ENCODE assay signal across 30 cellular contexts in the genomic region with DNA sequence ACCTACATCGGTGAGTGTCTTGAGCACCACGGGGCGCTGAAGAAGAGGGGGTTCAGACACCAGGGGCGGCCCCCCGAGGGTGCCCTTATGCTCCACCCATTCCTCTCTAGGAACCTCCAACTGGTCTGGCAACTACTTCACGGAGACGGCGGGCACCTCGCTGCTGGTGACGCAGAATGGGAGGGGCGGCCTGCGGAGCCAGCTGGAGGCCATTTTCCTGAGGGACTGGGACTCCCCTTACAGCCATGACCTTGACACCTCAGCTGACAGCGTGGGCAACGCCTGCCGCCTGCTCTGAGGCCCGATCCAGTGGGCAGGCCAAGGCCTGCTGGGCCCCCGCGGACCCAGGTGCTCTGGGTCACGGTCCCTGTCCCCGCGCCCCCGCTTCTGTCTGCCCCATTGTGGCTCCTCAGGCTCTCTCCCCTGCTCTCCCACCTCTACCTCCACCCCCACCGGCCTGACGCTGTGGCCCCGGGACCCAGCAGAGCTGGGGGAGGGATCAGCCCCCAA. TPM values are rescaled to one million over a fixed set of nuclear protein-coding genes. Genes with fewer than 3 reads are reported as not detected.
"Had no signal": no experiment of that assay in that cellular context is flagged by ENCODE, and none has a peak within 500 bp of the region (broad histone marks: within the 10 kb centered on the region; RNA-seq: fewer than 3 reads in every experiment).

No MANE protein-coding gene starts in this region.

- ATAC-seq: activated CD4-positive, alpha-beta T cell treated with anti-CD3 and anti-CD28 coated beads for 36 hours; activated T-helper 17 cell treated with anti-CD3 and anti-CD28 coated beads, Interleukin-2, amount 50 U/mL, for 72 hours; effector memory CD8-positive, alpha-beta T cell; gastroesophageal sphincter; heart right ventricle; lower lobe of right lung; stimulated activated naive B cell treated with anti-CD40 and anti-IgM and Interleukin-4, amounts not matched to agents 10 μg/mL and 1 μg/mL and 100 μg/mL, for 72 hours; WTC11 had no signal

- H3K9me3 ChIP-seq: adrenal gland, ascending aorta, gastroesophageal sphincter, heart right ventricle, lower lobe of right lung, sigmoid colon, transverse colon had no signal

- H3K36me3 ChIP-seq: neural progenitor cell had no signal

- H3K9ac ChIP-seq: neural progenitor cell had no signal

- FAIRE-seq: colon, urothelium cell line had no signal

- H3K4me2 ChIP-seq: neural progenitor cell, smooth muscle cell had no signal

- H3K27ac ChIP-seq: adrenal gland, ascending aorta, gastroesophageal sphincter, heart right ventricle, lower lobe of right lung, neural progenitor cell, sigmoid colon, transverse colon had no signal

- H3K4me3 ChIP-seq: adrenal gland, ascending aorta, gastroesophageal sphincter, heart right ventricle, lower lobe of right lung, neural progenitor cell, sigmoid colon, smooth muscle cell, transverse colon had no signal

- H3K4me1 ChIP-seq: adrenal gland, ascending aorta, gastroesophageal sphincter, heart right ventricle, lower lobe of right lung, neural progenitor cell, sigmoid colon, transverse colon had no signal

- H2AFZ ChIP-seq: neural progenitor cell had no signal

- DNase-seq: activated CD4-positive, alpha-beta T cell treated with anti-CD3 and anti-CD28 coated beads for 36 hours; activated CD4-positive, alpha-beta T cell treated with anti-CD3 and anti-CD28 coated beads, Interleukin-2, amount 50 U/mL, for 4 hours; activated CD8-positive, alpha-beta memory T cell treated with anti-CD3 and anti-CD28 coated beads for 24 hours; activated CD8-positive, alpha-beta memory T cell treated with anti-CD3 and anti-CD28 coated beads, Interleukin-2, amount 50 U/mL, for 4 hours; activated T-cell treated with anti-CD3 and anti-CD28 coated beads, Interleukin-2, amount 50 U/mL, for 24 hours; effector memory CD8-positive, alpha-beta T cell; heart right ventricle; lower lobe of right lung; naive B cell; retina; sigmoid colon; stimulated activated CD4-positive, alpha-beta T cell treated with anti-CD3 and anti-CD28 coated beads, Interleukin-15, amount 100 ng/mL, for 24 hours; stimulated activated CD4-positive, alpha-beta T cell treated with anti-CD3 and anti-CD28 coated beads, Interleukin-2, amount 100 ng/mL, for 48 hours; stimulated activated CD8-positive, alpha-beta memory T cell treated with anti-CD3 and anti-CD28 coated beads, Interleukin-4, amount 100 ng/mL, for 48 hours; stimulated activated naive B cell treated with anti-CD40 and anti-IgM and Interleukin-4, amounts not matched to agents 10 μg/mL and 1 μg/mL and 100 μg/mL, for 72 hours; T-helper 9 cell; transverse colon had no signal

- H3K27me3 ChIP-seq: adrenal gland, ascending aorta, gastroesophageal sphincter, heart right ventricle, neural progenitor cell, sigmoid colon, transverse colon had no signal

RNA-seq across cellular contexts. Expression of a gene that starts 12.1 kb away (rescaled TPM):
- total RNA-seq: activated T-helper 17 cell treated with anti-CD3 and anti-CD28 coated beads, Interleukin-2, amount 50 U/mL, for 72 hours; ascending aorta; kidney epithelial cell; left lobe of liver; mucosa of gallbladder; progenitor cell of endocrine pancreas; smooth muscle cell had no signal
